14 cellular contexts compared by ENCODE assay signal in genomic region chr11:79201637-79202347, GRCh38.
DNase-seq lines count a peak whose midpoint lies in the region; ATAC-seq and TF ChIP-seq lines count a peak whose summit lies in the region.
"Had no signal": no experiment of that assay in that cellular context is flagged by ENCODE, and none has a peak within 500 bp of the region (broad histone marks: within the 10 kb centered on the region; RNA-seq: fewer than 3 reads in every experiment).

No MANE protein-coding gene starts in this region.

- TF ChIP-seq POLR2A in upper lobe of left lung (IDR thresholded peaks at IDR 0.05) = no peak

- no peak overlapping the region for H3K4me3 ChIP-seq in upper lobe of left lung
- H3K4me3 ChIP-seq: esophagus squamous epithelium, thyroid gland had no signal

- DNase-seq in mesenteric fat pad (ENCODE audit: low spot score) (peak; percentile 9), upper lobe of left lung (no peak), DMS153 treated with DMSO at 0.1 percent for 48 hours (lab: John Stamatoyannopoulos, UW; ENCODE audit: unreplicated experiment) (no peak), endothelial cell (ENCODE audit: low spot score) (no peak), cerebellum (ENCODE audit: low spot score) (no peak)
- DNase-seq: CD8-positive, alpha-beta memory T cell; esophagus squamous epithelium; mesenchymal stem cell; occipital lobe; SK-N-SH; thyroid gland had no signal

- WGBS in upper lobe of left lung, 2 donors = 62 to 72% methylated on average over 3 of the region's 3 CpGs

- no peaks in the 10 kb centered on the region for H3K9me3 Mint-ChIP-seq in endothelial cell (ENCODE audit: unreplicated experiment)

- no peak for TF ChIP-seq EP300 in upper lobe of left lung (IDR thresholded peaks at IDR 0.05)

- no peaks in the 10 kb centered on the region for H3K9me3 ChIP-seq in upper lobe of left lung
- H3K9me3 ChIP-seq: esophagus squamous epithelium, SK-N-SH, thyroid gland had no signal

- no peaks in the 10 kb centered on the region for H3K36me3 Mint-ChIP-seq in endothelial cell (ENCODE audit: low read depth, unreplicated experiment)
- H3K36me3 Mint-ChIP-seq: CD8-positive, alpha-beta memory T cell had no signal

- no peaks in the 10 kb centered on the region for H3K4me1 ChIP-seq in upper lobe of left lung

- H3K27ac Mint-ChIP-seq in endothelial cell (ENCODE audit: unreplicated experiment) = no peak overlapping the region
- H3K27ac Mint-ChIP-seq: CD8-positive, alpha-beta memory T cell had no signal

- no peak for TF ChIP-seq CTCF in upper lobe of left lung (IDR thresholded peaks at IDR 0.05)
- TF ChIP-seq CTCF in endothelial cell (IDR thresholded peaks at IDR 0.05; ENCODE audit: unreplicated experiment) = no peak

- no peaks in the 10 kb centered on the region for H3K36me3 ChIP-seq in upper lobe of left lung
- H3K36me3 ChIP-seq: esophagus squamous epithelium, thyroid gland had no signal

- H3K27me3 ChIP-seq in upper lobe of left lung = no peaks in the 10 kb centered on the region
- H3K27me3 ChIP-seq: esophagus squamous epithelium, thyroid gland had no signal

- H3K27ac ChIP-seq in upper lobe of left lung = no peak overlapping the region
- H3K27ac ChIP-seq: esophagus squamous epithelium, thyroid gland had no signal

- ATAC-seq in GM18517 (IDR thresholded peaks at IDR 0.05; ENCODE audit: unreplicated experiment) (peak; percentile 56), GM21515 (IDR thresholded peaks at IDR 0.05; ENCODE audit: unreplicated experiment) (peak; percentile 54), HG03469 (IDR thresholded peaks at IDR 0.05; ENCODE audit: unreplicated experiment) (peak; percentile 73), upper lobe of left lung (ENCODE audit: low FRiP score in 2 of 2) (no peak)

- no peaks in the 10 kb centered on the region for H3K4me1 Mint-ChIP-seq in endothelial cell (ENCODE audit: unreplicated experiment)
- H3K4me1 Mint-ChIP-seq: CD8-positive, alpha-beta memory T cell had no signal

- H3K4me3 Mint-ChIP-seq in endothelial cell (ENCODE audit: unreplicated experiment) = no peak overlapping the region
- H3K4me3 Mint-ChIP-seq: CD8-positive, alpha-beta memory T cell had no signal

- peaks cover 2% of the 10 kb centered on the region for H3K27me3 Mint-ChIP-seq in endothelial cell (ENCODE audit: unreplicated experiment)

Comparison
In these comparisons a context has a peak if more than half of its experiments do, and no peak if none do; other contexts are left out.
1. ATAC-seq: peak in GM18517 (single experiment), GM21515 (single experiment) and HG03469 (single experiment); none in upper lobe of left lung (0 of 2).